In genomic region chr2:113240150-113240914, GRCh38 we compare ENCODE assay signal across 9 cellular contexts. TPM values are rescaled to one million over a fixed set of nuclear protein-coding genes. Genes with fewer than 3 reads are reported as not detected.
DNase-seq lines count a peak whose midpoint lies in the region; ATAC-seq and TF ChIP-seq lines count a peak whose summit lies in the region.
"Had no signal": no experiment of that assay in that cellular context is flagged by ENCODE, and none has a peak within 500 bp of the region (broad histone marks: within the 10 kb centered on the region; RNA-seq: fewer than 3 reads in every experiment).

No MANE protein-coding gene starts in this region.

- POLR2A ChIA-PET in PC-3 (lab: Charles Lee; ENCODE audit: unreplicated experiment), result interaction anchor here (0.6 to 0.7 kb wide), 2 partner anchors 37 to 299 kb away, joined by 4 read pairs; no protein-coding TSS in a partner anchor

- H3K9me3 ChIP-seq in PC-3 (ENCODE audit: low read length) (no peaks in the 10 kb centered on the region), duodenal mucosa (ENCODE audit: control insufficient read depth in 1 of 2, low read length in 2 of 2) (no peaks in the 10 kb centered on the region), muscle layer of colon (ENCODE audit: low read length) (no peaks in the 10 kb centered on the region)

- BruUV-seq in PC-3 (replicated peaks; lab: Mats Ljungman, UMichigan), result TSS peak; percentile 97

- no peaks in the 10 kb centered on the region for H3K9me2 ChIP-seq in PC-3 (replicated peaks; ENCODE audit: low read length)

- intact Hi-C loops in PC-3 (cut with micrococcal nuclease), result loop anchor here (2.0 kb wide), 2 partner anchors 30 to 162 kb away; no protein-coding TSS in a partner anchor

- no peak for TF ChIP-seq CTCF in PC-3 (conservative IDR thresholded peaks at IDR 0.05; ENCODE audit: low read depth, low read length)

- H3K4me1 ChIP-seq in PC-3 (ENCODE audit: insufficient read depth, low read length) (peaks cover 50% of the 10 kb centered on the region), duodenal mucosa (ENCODE audit: control insufficient read depth in 1 of 2, insufficient read depth in 2 of 2, low read length in 2 of 2) (peaks cover 14 to 32% of the 10 kb centered on the region in 2 donors), muscle layer of colon (ENCODE audit: insufficient read depth, low read length) (peaks cover 25% of the 10 kb centered on the region)

- peak overlapping the region; percentile 83 for H3K4me2 ChIP-seq in PC-3 (ENCODE audit: low read length)

- H3F3A ChIP-seq in PC-3 (ENCODE audit: low read length, unreplicated experiment), result peaks cover 7% of the 10 kb centered on the region

- CTCF ChIA-PET in PC-3 (lab: Charles Lee), result interaction anchor here (0.8 to 1.5 kb wide), 4 partner anchors 9 to 160 kb away, joined by 3 to 10 read pairs (median 4); no protein-coding TSS in a partner anchor

- peak; percentile 73 for DNase-seq in NCI-H748 (lab: John Stamatoyannopoulos, UW; ENCODE audit: unreplicated experiment)
- DNase-seq in NCI-H748 treated with DMSO at 0.1 percent for 48 hours (lab: John Stamatoyannopoulos, UW), result no peak
- DNase-seq in PC-3, result peak; percentile 88
- no peak for DNase-seq in NCI-H187 treated with DMSO at 0.1 percent for 48 hours (lab: John Stamatoyannopoulos, UW)
- DNase-seq in activated CD8-positive, alpha-beta memory T cell treated with anti-CD3 and anti-CD28 coated beads, Interleukin-2, amount 50 U/mL, for 48 hours, result no peak
- DNase-seq: DND-41 had no signal

- H4K20me1 ChIP-seq in PC-3 (ENCODE audit: low read length), result no peaks in the 10 kb centered on the region

- no peaks in the 10 kb centered on the region for H3K36me3 ChIP-seq in PC-3 (ENCODE audit: low read depth, low read length)
- H3K36me3 ChIP-seq in duodenal mucosa (ENCODE audit: control insufficient read depth in 1 of 2, insufficient read depth in 2 of 2, low read length in 2 of 2), result no peaks in the 10 kb centered on the region
- no peaks in the 10 kb centered on the region for H3K36me3 ChIP-seq in muscle layer of colon (ENCODE audit: insufficient read depth, low read length)

- H3K9ac ChIP-seq in PC-3 (ENCODE audit: low read length), result peak overlapping the region; percentile 87
- no peak overlapping the region for H3K9ac ChIP-seq in duodenal mucosa (ENCODE audit: low read depth in 1 of 2, low read length in 2 of 2)
- no peak overlapping the region for H3K9ac ChIP-seq in muscle layer of colon (ENCODE audit: low read length)

- H3K27me3 ChIP-seq in PC-3 (ENCODE audit: low read length), result no peaks in the 10 kb centered on the region
- H3K27me3 ChIP-seq in duodenal mucosa (ENCODE audit: control insufficient read depth in 1 of 2, insufficient read depth in 2 of 2, low read length in 2 of 2), result peaks cover 0 to 3% of the 10 kb centered on the region in 2 donors
- H3K27me3 ChIP-seq in muscle layer of colon (ENCODE audit: control insufficient read depth in 1 of 2, insufficient read depth in 2 of 2, low read length in 2 of 2), result no peaks in the 10 kb centered on the region

- H3K27ac ChIP-seq in PC-3 (ENCODE audit: low read length) (peak overlapping the region; percentile 98), duodenal mucosa (ENCODE audit: low read depth, low read length) (peak overlapping the region; percentile 7), muscle layer of colon (ENCODE audit: low read depth, low read length) (peak overlapping the region; percentile 1)

- no peak overlapping the region for H2AFZ ChIP-seq in PC-3 (ENCODE audit: low read length)

- H3K4me3 ChIP-seq in PC-3 (ENCODE audit: low read length), result peak overlapping the region; percentile 54
- H3K4me3 ChIP-seq in duodenal mucosa (ENCODE audit: low read depth in 1 of 2, low read length in 2 of 2), result no peak overlapping the region
- no peak overlapping the region for H3K4me3 ChIP-seq in muscle layer of colon (ENCODE audit: low read depth in 1 of 2, low read length in 2 of 2)

- H3K79me2 ChIP-seq in PC-3 (ENCODE audit: low read length), result peaks cover 35% of the 10 kb centered on the region

- peak; percentile 35 for ATAC-seq in PC-3
- no peak for ATAC-seq in GM18868 (IDR thresholded peaks at IDR 0.05; ENCODE audit: unreplicated experiment)

RNA-seq across cellular contexts. Expression of gene PAX8, which starts 38.4 kb away (rescaled TPM):
- total RNA-seq in PC-3 (2014; rRNA removed), result 2.6 and 3.4 TPM in 2 replicates

Comparison
In these comparisons a context has a peak if more than half of its experiments do, and no peak if none do; other contexts are left out.
1. DNase-seq: peak in NCI-H748 (single experiment) and PC-3 (single experiment); none in NCI-H748 treated with DMSO at 0.1 percent for 48 hours (single experiment), NCI-H187 treated with DMSO at 0.1 percent for 48 hours (single experiment) and activated CD8-positive, alpha-beta memory T cell treated with anti-CD3 and anti-CD28 coated beads, Interleukin-2, amount 50 U/mL, for 48 hours (single experiment).
2. H3K27ac ChIP-seq: peak in every context shown above with its lines; median percentile 98 in PC-3; 7 in duodenal mucosa; 1 in muscle layer of colon.